In genomic region chr6:17341891-17342290, GRCh38 we compare ENCODE assay signal across 26 cellular contexts. TPM values are rescaled to one million over a fixed set of nuclear protein-coding genes. Genes with fewer than 3 reads are reported as not detected.
DNase-seq lines count a peak whose midpoint lies in the region; ATAC-seq, FAIRE-seq and TF ChIP-seq lines count a peak whose summit lies in the region.
"Had no signal": no experiment of that assay in that cellular context is flagged by ENCODE, and none has a peak within 500 bp of the region (broad histone marks: within the 10 kb centered on the region; RNA-seq: fewer than 3 reads in every experiment).

No MANE protein-coding gene starts in this region.

- H3K27me3 Mint-ChIP-seq in activated CD4-positive, alpha-beta memory T cell treated with anti-CD3 and anti-CD28 coated beads for 36 hours = no peaks in the 10 kb centered on the region
- H3K27me3 Mint-ChIP-seq: CD4-positive, CD25-positive, alpha-beta regulatory T cell had no signal

- H3K27ac ChIP-seq in PC-3 (ENCODE audit: low read length) (no peak overlapping the region), epithelial cell of prostate (peak overlapping the region; percentile 69), keratinocyte (ENCODE audit: control insufficient read depth, insufficient read depth, low read length) (no peak overlapping the region)
- H3K27ac ChIP-seq: BLaER1 had no signal

- H3K4me1 Mint-ChIP-seq in activated CD4-positive, alpha-beta memory T cell treated with anti-CD3 and anti-CD28 coated beads for 36 hours (ENCODE audit: low read depth) = no peaks in the 10 kb centered on the region
- H3K4me1 Mint-ChIP-seq: CD14-positive monocyte; CD4-positive, alpha-beta memory T cell; CD4-positive, CD25-positive, alpha-beta regulatory T cell; CD8-positive, alpha-beta memory T cell had no signal

- TF ChIP-seq CTCF in PC-3 (conservative IDR thresholded peaks at IDR 0.05; ENCODE audit: low read depth, low read length) (no peak), bronchial epithelial cell (IDR thresholded peaks at IDR 0.05; ENCODE audit: insufficient read depth, low read length, severe bottlenecking) (no peak), keratinocyte (optimal IDR thresholded peaks at IDR 0.05 in 1 of 3, IDR thresholded peaks at IDR 0.05 in 1 of 3, conservative IDR thresholded peaks at IDR 0.05 in 1 of 3; ENCODE audit: extremely low read depth in 1 of 3, insufficient read depth in 2 of 3, low read length in 3 of 3) (no peak)

- H3K27ac Mint-ChIP-seq in activated CD4-positive, alpha-beta memory T cell treated with anti-CD3 and anti-CD28 coated beads for 36 hours = no peak overlapping the region
- H3K27ac Mint-ChIP-seq: CD14-positive monocyte; CD4-positive, alpha-beta memory T cell; CD4-positive, CD25-positive, alpha-beta regulatory T cell; CD8-positive, alpha-beta memory T cell had no signal

- ATAC-seq in PC-3 = no peak
- ATAC-seq in GM19452 (IDR thresholded peaks at IDR 0.05; ENCODE audit: unreplicated experiment) = no peak

- no peaks in the 10 kb centered on the region for H3K9me3 ChIP-seq in PC-3 (ENCODE audit: low read length)
- H3K9me3 ChIP-seq in keratinocyte (ENCODE audit: control insufficient read depth, low read depth, low read length) = no peaks in the 10 kb centered on the region
- H3K9me3 ChIP-seq: BE2C had no signal

- H3K4me3 Mint-ChIP-seq in activated CD4-positive, alpha-beta memory T cell treated with anti-CD3 and anti-CD28 coated beads for 36 hours = no peak overlapping the region
- H3K4me3 Mint-ChIP-seq: CD14-positive monocyte; CD4-positive, alpha-beta memory T cell; CD4-positive, CD25-positive, alpha-beta regulatory T cell; CD8-positive, alpha-beta memory T cell had no signal

- H3K36me3 Mint-ChIP-seq in activated CD4-positive, alpha-beta memory T cell treated with anti-CD3 and anti-CD28 coated beads for 36 hours = no peaks in the 10 kb centered on the region
- H3K36me3 Mint-ChIP-seq: CD14-positive monocyte; CD4-positive, alpha-beta memory T cell; CD4-positive, CD25-positive, alpha-beta regulatory T cell; CD8-positive, alpha-beta memory T cell had no signal

- H3F3A ChIP-seq in PC-3 (ENCODE audit: low read length, unreplicated experiment) = no peaks in the 10 kb centered on the region

- H3K36me3 ChIP-seq in PC-3 (ENCODE audit: low read depth, low read length) (no peaks in the 10 kb centered on the region), bronchial epithelial cell (ENCODE audit: control insufficient read depth, insufficient read depth, low read length) (no peaks in the 10 kb centered on the region), keratinocyte (ENCODE audit: control insufficient read depth in 2 of 2, extremely low read depth in 1 of 2, insufficient read depth in 2 of 2, low read length in 2 of 2) (no peaks in the 10 kb centered on the region)
- H3K36me3 ChIP-seq: BE2C, BLaER1 had no signal

- H3K4me3 ChIP-seq in PC-3 (ENCODE audit: low read length) (no peak overlapping the region), bronchial epithelial cell (ENCODE audit: low read depth, low read length) (no peak overlapping the region), keratinocyte (ENCODE audit: control insufficient read depth in 2 of 3, extremely low read depth in 1 of 3, insufficient read depth in 2 of 3, low read depth in 1 of 3, low read length in 3 of 3) (no peak overlapping the region)
- H3K4me3 ChIP-seq: BLaER1 had no signal

- intact Hi-C loops in PC-3 (cut with micrococcal nuclease) = no loop called here
- intact Hi-C loops in activated CD4-positive, alpha-beta memory T cell treated with anti-CD3 and anti-CD28 coated beads for 36 hours (cut with micrococcal nuclease) = no loop called here

- no peaks in the 10 kb centered on the region for H3K9me2 ChIP-seq in PC-3 (replicated peaks; ENCODE audit: low read length)

- no peak overlapping the region for H3K4me2 ChIP-seq in PC-3 (ENCODE audit: low read length)
- H3K4me2 ChIP-seq in keratinocyte (ENCODE audit: control insufficient read depth, extremely low read depth, insufficient read depth, low read depth, low read length) = peak overlapping the region; percentile 28
- H3K4me2 ChIP-seq: BLaER1 had no signal

- dilution Hi-C loops in keratinocyte (cut with MboI; ENCODE audit: extremely low pct_ligation_motif_present, low sequenced_read_pairs) = no loop called here

- no peaks in the 10 kb centered on the region for H4K20me1 ChIP-seq in PC-3 (ENCODE audit: low read length)
- no peaks in the 10 kb centered on the region for H4K20me1 ChIP-seq in keratinocyte (ENCODE audit: control insufficient read depth, extremely low read depth, insufficient read depth, low read length)
- H4K20me1 ChIP-seq: BLaER1 had no signal

- no peaks in the 10 kb centered on the region for H3K9me3 Mint-ChIP-seq in activated CD4-positive, alpha-beta memory T cell treated with anti-CD3 and anti-CD28 coated beads for 36 hours

- DNase-seq in PC-3 = peak; percentile 18
- DNase-seq in bronchial epithelial cell (ENCODE audit: low read depth) = peak; percentile 47
- DNase-seq in epithelial cell of prostate (ENCODE audit: low read depth, low spot score) = no peak
- no peak for DNase-seq in keratinocyte (ENCODE audit: low read depth, low spot score)
- DNase-seq in SHP77 treated with DMSO at 0.1 percent for 48 hours (lab: John Stamatoyannopoulos, UW) = no peak
- no peak for DNase-seq in activated CD4-positive, alpha-beta memory T cell treated with anti-CD3 and anti-CD28 coated beads for 36 hours
- DNase-seq: 8988T; ACHN; BE2C; C1 segment of cervical spinal cord; CD4-positive, alpha-beta memory T cell; CD4-positive, CD25-positive, alpha-beta regulatory T cell; CD8-positive, alpha-beta memory T cell; COR-L47; DMS 273 treated with DMSO at 0.1 percent for 48 hours; DMS153; DMS53; DMS79; DND-41; EL; GDM1 had no signal

- no peak overlapping the region for H3K9ac ChIP-seq in PC-3 (ENCODE audit: low read length)
- no peak overlapping the region for H3K9ac ChIP-seq in keratinocyte (ENCODE audit: control insufficient read depth, extremely low read depth, insufficient read depth, low read length)
- H3K9ac ChIP-seq: BLaER1 had no signal

- H3K79me2 ChIP-seq in PC-3 (ENCODE audit: low read length) = no peaks in the 10 kb centered on the region
- H3K79me2 ChIP-seq in keratinocyte (ENCODE audit: control insufficient read depth, insufficient read depth, low read length) = no peaks in the 10 kb centered on the region

- CTCF ChIA-PET in PC-3 (lab: Charles Lee) = no interaction called here
- CTCF ChIA-PET in activated CD4-positive, alpha-beta memory T cell treated with anti-CD3 and anti-CD28 coated beads for 36 hours (lab: Charles Lee) = no interaction called here

- no TSS peak for BruUV-seq in PC-3 (replicated peaks; lab: Mats Ljungman, UMichigan)

- H3K9me1 ChIP-seq in keratinocyte (ENCODE audit: control insufficient read depth, extremely low read depth, insufficient read depth, low read length) = no peaks in the 10 kb centered on the region

- H3K27me3 ChIP-seq in PC-3 (ENCODE audit: low read length) (no peaks in the 10 kb centered on the region), bronchial epithelial cell (ENCODE audit: control insufficient read depth, insufficient read depth, low read length) (no peaks in the 10 kb centered on the region), keratinocyte (ENCODE audit: control insufficient read depth, extremely low read depth, insufficient read depth, low read length) (no peaks in the 10 kb centered on the region)
- H3K27me3 ChIP-seq: BE2C, BLaER1 had no signal

- POLR2A ChIA-PET in PC-3 (lab: Charles Lee; ENCODE audit: unreplicated experiment) = no interaction called here
- POLR2A ChIA-PET in activated CD4-positive, alpha-beta memory T cell treated with anti-CD3 and anti-CD28 coated beads for 36 hours (lab: Charles Lee) = no interaction called here

- H2AFZ ChIP-seq in PC-3 (ENCODE audit: low read length) (no peak overlapping the region), keratinocyte (ENCODE audit: control insufficient read depth, low read length) (no peak overlapping the region)

- FAIRE-seq in bronchial epithelial cell (lab: Jason Lieb, UNC) (no peak), keratinocyte (lab: Jason Lieb, UNC) (no peak)
- FAIRE-seq: A204.1, GM12891 had no signal

- no peaks in the 10 kb centered on the region for H3K4me1 ChIP-seq in PC-3 (ENCODE audit: insufficient read depth, low read length)
- H3K4me1 ChIP-seq in keratinocyte (ENCODE audit: control insufficient read depth, extremely low read depth, insufficient read depth, low read length) = peaks cover 6% of the 10 kb centered on the region
- H3K4me1 ChIP-seq: BE2C, BLaER1 had no signal

RNA-seq across cellular contexts. Expression of gene CAP2, which starts 51.5 kb away (rescaled TPM):
- total RNA-seq in PC-3 (2014; rRNA removed) = 8.2 and 11.6 TPM in 2 replicates
- 2.1 and 3.1 TPM in 2 replicates for total RNA-seq in bronchial epithelial cell
- 9.1 to 12.1 TPM (median 11.0 TPM) in 3 replicates for polyA plus RNA-seq in keratinocyte
- polyA plus RNA-seq in keratinocyte (2011; ENCODE audit: low read depth) = 9.1 TPM
- 6.8 and 11.1 TPM in 2 replicates for polyA plus RNA-seq in keratinocyte (2011; cell fraction: cytosol; rRNA removed)
- 18.3 and 19.3 TPM in 2 replicates for polyA plus RNA-seq in keratinocyte (2011; cell fraction: nucleus; rRNA removed)
- 4.2 and 6.5 TPM in 2 replicates for polyA plus RNA-seq in keratinocyte (2012; ENCODE audit: low replicate concordance)
- polyA minus RNA-seq in keratinocyte = 7.4 to 9.7 TPM (median 9.0 TPM) in 3 replicates
- polyA minus RNA-seq in keratinocyte (2011; cell fraction: cytosol; rRNA and poly(A)+ RNA removed) = 5.8 TPM
- polyA minus RNA-seq in keratinocyte (2011; cell fraction: nucleus; rRNA and poly(A)+ RNA removed) = 9.6 and 12.2 TPM in 2 replicates
- total RNA-seq in activated CD4-positive, alpha-beta memory T cell treated with anti-CD3 and anti-CD28 coated beads for 36 hours = not detected
- total RNA-seq: CD4-positive, alpha-beta memory T cell; CD4-positive, CD25-positive, alpha-beta regulatory T cell; CD8-positive, alpha-beta memory T cell had no signal
- polyA plus RNA-seq: CD14-positive monocyte; CD4-positive, alpha-beta memory T cell; CD4-positive, CD25-positive, alpha-beta regulatory T cell had no signal

Comparison
In these comparisons a context has a peak if more than half of its experiments do, and no peak if none do; other contexts are left out.
1. DNase-seq: peak in PC-3 (single experiment) and bronchial epithelial cell (single experiment); none in epithelial cell of prostate (single experiment), keratinocyte (single experiment), SHP77 treated with DMSO at 0.1 percent for 48 hours (single experiment) and activated CD4-positive, alpha-beta memory T cell treated with anti-CD3 and anti-CD28 coated beads for 36 hours (single experiment).